In the genomic region with DNA sequence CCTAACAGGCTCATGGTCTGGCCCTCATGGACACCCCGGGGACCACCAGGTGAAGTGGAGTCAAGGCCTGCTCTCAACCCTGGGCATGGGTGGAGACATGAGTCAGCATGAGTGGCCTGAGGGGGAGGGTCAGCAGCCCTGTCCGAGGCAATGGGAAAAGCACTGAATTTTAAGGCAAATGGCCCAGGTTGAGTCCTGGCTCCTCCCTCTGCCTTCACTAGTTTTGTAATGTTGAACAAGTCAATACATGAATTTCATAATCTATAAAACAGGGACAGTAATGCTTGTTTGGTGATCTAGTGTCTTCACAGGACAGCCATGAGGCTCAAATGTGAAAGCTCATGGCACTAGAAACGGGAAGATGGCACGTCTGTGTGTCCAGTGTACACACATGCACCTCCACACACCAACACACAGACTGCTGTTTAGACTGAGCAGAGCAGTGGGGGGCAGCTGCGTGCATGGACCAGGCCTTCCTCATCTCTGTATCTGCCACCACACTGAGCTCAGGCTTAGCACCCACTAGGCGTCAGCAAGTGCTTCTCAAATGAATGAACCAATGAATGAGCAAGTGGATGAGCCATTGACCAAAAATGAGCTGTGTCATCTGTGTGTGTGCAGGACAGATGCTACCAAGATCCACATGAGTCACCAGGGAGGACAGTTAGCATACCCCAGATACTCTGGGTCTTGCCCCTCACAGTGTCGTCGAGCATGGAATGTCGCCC, we compare ENCODE assay signal across 1 cellular context.
A peak's percentile ranks its signal among the peaks of the same experiment; 100 is the strongest.
TF ChIP-seq lines count a peak whose summit lies in the region.

No MANE protein-coding gene starts in this region.

TF ChIP-seq in K562, 482 proteins besides CTCF, POLR2A, EP300 and RAD21 (continued from another document and continues in another):
- no peak for TF ChIP-seq USF2 (CRISPR knock-in tag; IDR thresholded peaks at IDR 0.05)
- TF ChIP-seq PHB (CRISPR knock-in tag; IDR thresholded peaks at IDR 0.05) = no peak
- no peak for TF ChIP-seq ZBTB17 (CRISPR knock-in tag; IDR thresholded peaks at IDR 0.05)
- TF ChIP-seq NBN (IDR thresholded peaks at IDR 0.05; ENCODE audit: low read depth) = no peak
- TF ChIP-seq DPF2 (IDR thresholded peaks at IDR 0.05) = peak; percentile 90
- TF ChIP-seq ZNF121 (CRISPR knock-in tag; conservative IDR thresholded peaks at IDR 0.05) = no peak
- no peak for TF ChIP-seq ZBTB1 (CRISPR knock-in tag; IDR thresholded peaks at IDR 0.05; ENCODE audit: borderline replicate concordance, low read depth)
- TF ChIP-seq NCOA6 (IDR thresholded peaks at IDR 0.05) = no peak
- TF ChIP-seq SMARCC2 (IDR thresholded peaks at IDR 0.05; ENCODE audit: low read depth) = 0 out of 2 replicates have a peak, but pooled peaks have one; percentile 38
- TF ChIP-seq IRF9 (tag; IDR thresholded peaks at IDR 0.05) = no peak; the same call in 1 of the 2 replicates
- TF ChIP-seq CHD1 (IDR thresholded peaks at IDR 0.05; ENCODE audit: low read length) = no peak
- TF ChIP-seq NFYB (IDR thresholded peaks at IDR 0.05; ENCODE audit: extremely low read depth, insufficient read length) = peak; percentile 60
- TF ChIP-seq FOXP1 (CRISPR knock-in tag; IDR thresholded peaks at IDR 0.05) = no peak
- no peak for TF ChIP-seq CCNT2 (IDR thresholded peaks at IDR 0.05; ENCODE audit: borderline replicate concordance, extremely low read depth, insufficient read length, low read depth, low read length)
- TF ChIP-seq ZNF174 (CRISPR knock-in tag; IDR thresholded peaks at IDR 0.05) = no peak
- TF ChIP-seq POLR2AphosphoS5 (IDR thresholded peaks at IDR 0.05; ENCODE audit: control insufficient read depth, insufficient read depth, low read depth, low read length) = no peak
- no peak for TF ChIP-seq PRMT5 (CRISPR knock-in tag; IDR thresholded peaks at IDR 0.05)
- TF ChIP-seq NRF1 (conservative IDR thresholded peaks at IDR 0.05 in 1 of 2, IDR thresholded peaks at IDR 0.05 in 1 of 2) = peak; percentile 57 to 60; a peak in 3 of 4 replicates
- TF ChIP-seq MTA2 (IDR thresholded peaks at IDR 0.05; ENCODE audit: low read depth) = 0 out of 2 replicates have a peak, but pooled peaks have one; percentile 25
- TF ChIP-seq FUS (optimal IDR thresholded peaks at IDR 0.05; ENCODE audit: low read depth, low read length) = no peak
- TF ChIP-seq ZNF778 (CRISPR knock-in tag; IDR thresholded peaks at IDR 0.05) = no peak
- TF ChIP-seq PHF21A (IDR thresholded peaks at IDR 0.05; ENCODE audit: borderline replicate concordance, low read depth) = no peak
- no peak for TF ChIP-seq NFXL1 (CRISPR knock-in tag; IDR thresholded peaks at IDR 0.05)
- TF ChIP-seq, protein P1, sequence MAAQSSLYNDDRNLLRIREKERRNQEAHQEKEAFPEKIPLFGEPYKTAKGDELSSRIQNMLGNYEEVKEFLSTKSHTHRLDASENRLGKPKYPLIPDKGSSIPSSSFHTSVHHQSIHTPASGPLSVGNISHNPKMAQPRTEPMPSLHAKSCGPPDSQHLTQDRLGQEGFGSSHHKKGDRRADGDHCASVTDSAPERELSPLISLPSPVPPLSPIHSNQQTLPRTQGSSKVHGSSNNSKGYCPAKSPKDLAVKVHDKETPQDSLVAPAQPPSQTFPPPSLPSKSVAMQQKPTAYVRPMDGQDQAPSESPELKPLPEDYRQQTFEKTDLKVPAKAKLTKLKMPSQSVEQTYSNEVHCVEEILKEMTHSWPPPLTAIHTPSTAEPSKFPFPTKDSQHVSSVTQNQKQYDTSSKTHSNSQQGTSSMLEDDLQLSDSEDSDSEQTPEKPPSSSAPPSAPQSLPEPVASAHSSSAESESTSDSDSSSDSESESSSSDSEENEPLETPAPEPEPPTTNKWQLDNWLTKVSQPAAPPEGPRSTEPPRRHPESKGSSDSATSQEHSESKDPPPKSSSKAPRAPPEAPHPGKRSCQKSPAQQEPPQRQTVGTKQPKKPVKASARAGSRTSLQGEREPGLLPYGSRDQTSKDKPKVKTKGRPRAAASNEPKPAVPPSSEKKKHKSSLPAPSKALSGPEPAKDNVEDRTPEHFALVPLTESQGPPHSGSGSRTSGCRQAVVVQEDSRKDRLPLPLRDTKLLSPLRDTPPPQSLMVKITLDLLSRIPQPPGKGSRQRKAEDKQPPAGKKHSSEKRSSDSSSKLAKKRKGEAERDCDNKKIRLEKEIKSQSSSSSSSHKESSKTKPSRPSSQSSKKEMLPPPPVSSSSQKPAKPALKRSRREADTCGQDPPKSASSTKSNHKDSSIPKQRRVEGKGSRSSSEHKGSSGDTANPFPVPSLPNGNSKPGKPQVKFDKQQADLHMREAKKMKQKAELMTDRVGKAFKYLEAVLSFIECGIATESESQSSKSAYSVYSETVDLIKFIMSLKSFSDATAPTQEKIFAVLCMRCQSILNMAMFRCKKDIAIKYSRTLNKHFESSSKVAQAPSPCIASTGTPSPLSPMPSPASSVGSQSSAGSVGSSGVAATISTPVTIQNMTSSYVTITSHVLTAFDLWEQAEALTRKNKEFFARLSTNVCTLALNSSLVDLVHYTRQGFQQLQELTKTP (IDR thresholded peaks at IDR 0.05; ENCODE audit: low read depth in 1 of 2, partially characterized antibody in 2 of 2) = no peak
- TF ChIP-seq NEUROD1 (IDR thresholded peaks at IDR 0.05; ENCODE audit: borderline replicate concordance, low read depth, low read length, partially characterized antibody) = peak; percentile 30
- TF ChIP-seq HNRNPLL (IDR thresholded peaks at IDR 0.05; ENCODE audit: low read depth, low read length, poor library complexity, severe bottlenecking) = no peak
- no peak for TF ChIP-seq ZNF23 (CRISPR knock-in tag; IDR thresholded peaks at IDR 0.05)
- TF ChIP-seq TAL1 (IDR thresholded peaks at IDR 0.05) = peak; percentile 36
- peak; percentile 69 for TF ChIP-seq ATF7 (IDR thresholded peaks at IDR 0.05)
- TF ChIP-seq TBP (optimal IDR thresholded peaks at IDR 0.05; ENCODE audit: low read depth, low read length) = no peak
- TF ChIP-seq E2F8 (IDR thresholded peaks at IDR 0.05; ENCODE audit: low read depth, partially characterized antibody) = no peak
- no peak for TF ChIP-seq HDAC8 (tag; IDR thresholded peaks at IDR 0.05)
- TF ChIP-seq MTA3 (IDR thresholded peaks at IDR 0.05; ENCODE audit: borderline replicate concordance) = peak; percentile 79; the same call in 1 of the 2 replicates
- TF ChIP-seq TCF3 (CRISPR knock-in tag; IDR thresholded peaks at IDR 0.05) = peak; percentile 69; the same call in 1 of the 2 replicates
- no peak for TF ChIP-seq ZNF507 (tag; conservative IDR thresholded peaks at IDR 0.05)
- TF ChIP-seq TRIM25 (IDR thresholded peaks at IDR 0.05; ENCODE audit: borderline replicate concordance) = no peak
- TF ChIP-seq SP1 (CRISPR knock-in tag; IDR thresholded peaks at IDR 0.05) = no peak
- peak; percentile 98 for TF ChIP-seq FOSL1 (tag; conservative IDR thresholded peaks at IDR 0.05)
- TF ChIP-seq ZNF354B (CRISPR knock-in tag; IDR thresholded peaks at IDR 0.05) = no peak
- TF ChIP-seq ZNF76 (CRISPR knock-in tag; IDR thresholded peaks at IDR 0.05; ENCODE audit: borderline replicate concordance) = no peak
- TF ChIP-seq ZFP36 (IDR thresholded peaks at IDR 0.05; ENCODE audit: low read depth, low read length, partially characterized antibody) = no peak
- peak; percentile 38 to 51; a peak in 2 of 4 replicates for TF ChIP-seq FOXK2 (conservative IDR thresholded peaks at IDR 0.05 in 1 of 2, IDR thresholded peaks at IDR 0.05 in 1 of 2; ENCODE audit: low read depth in 2 of 2)
- TF ChIP-seq ZNF695 (CRISPR knock-in tag; IDR thresholded peaks at IDR 0.05) = no peak
- 0 out of 2 replicates have a peak, but pooled peaks have one; percentile 43 for TF ChIP-seq HDAC2 (IDR thresholded peaks at IDR 0.05)
- no peak for TF ChIP-seq HIVEP1 (CRISPR knock-in tag; IDR thresholded peaks at IDR 0.05)
- TF ChIP-seq KAT8 (IDR thresholded peaks at IDR 0.05; ENCODE audit: low read depth) = no peak
- no peak for TF ChIP-seq RHOXF2B (CRISPR knock-in tag; conservative IDR thresholded peaks at IDR 0.05)
- TF ChIP-seq CBX8 (IDR thresholded peaks at IDR 0.05; ENCODE audit: borderline replicate concordance, extremely low read depth, low read depth, low read length, poor library complexity, severe bottlenecking) = no peak
